ENCODE assay signal across 8 cellular contexts in the genomic region with DNA sequence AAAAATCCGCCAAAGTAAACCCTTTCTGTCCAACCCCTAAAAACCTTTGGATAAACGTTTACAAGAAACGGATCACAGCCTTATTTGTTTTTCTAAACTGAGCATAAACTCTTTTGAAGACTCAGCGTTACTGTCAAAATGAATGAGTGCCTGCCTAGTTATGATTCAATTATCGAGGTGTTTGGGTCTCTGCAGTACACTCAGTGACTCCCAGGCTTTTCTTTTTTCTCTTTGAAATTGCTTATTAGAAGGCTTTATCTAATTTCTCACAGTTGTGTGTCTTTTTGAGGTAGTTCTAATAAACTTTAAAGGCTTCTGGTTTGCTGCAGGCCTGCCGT. TPM values are rescaled to one million over a fixed set of nuclear protein-coding genes. Genes with fewer than 3 reads are reported as not detected.
DNase-seq lines count a peak whose midpoint lies in the region; ATAC-seq and TF ChIP-seq lines count a peak whose summit lies in the region.

No MANE protein-coding gene starts in this region.

- DNase-seq in NCI-H82 (lab: John Stamatoyannopoulos, UW) = peak; percentile 70
- DNase-seq in NCI-H82 treated with DMSO at 0.1 percent for 48 hours (lab: John Stamatoyannopoulos, UW; ENCODE audit: unreplicated experiment) = no peak
- no peak for DNase-seq in activated naive CD8-positive, alpha-beta T cell treated with anti-CD3 and anti-CD28 coated beads, Interleukin-2, amount 10 ng/mL, durations not matched to agents 7 days and 5 days
- DNase-seq in left lobe of liver (ENCODE audit: low spot score) = no peak
- DNase-seq in type B pancreatic cell (ENCODE audit: extremely low spot score, unreplicated experiment) = no peak
- no peak for DNase-seq in SHP77 (lab: John Stamatoyannopoulos, UW)

- H3K9me3 Mint-ChIP-seq in activated naive CD8-positive, alpha-beta T cell treated with anti-CD3 and anti-CD28 coated beads, Interleukin-2, amount 10 ng/mL, durations not matched to agents 7 days and 5 days = no peaks in the 10 kb centered on the region
- H3K9me3 Mint-ChIP-seq in type B pancreatic cell = no peaks in the 10 kb centered on the region

- H3K4me3 Mint-ChIP-seq in activated naive CD8-positive, alpha-beta T cell treated with anti-CD3 and anti-CD28 coated beads, Interleukin-2, amount 10 ng/mL, durations not matched to agents 7 days and 5 days = peak overlapping the region; percentile 91
- peak overlapping the region; percentile 97 for H3K4me3 Mint-ChIP-seq in type B pancreatic cell

- H3K4me1 Mint-ChIP-seq in activated naive CD8-positive, alpha-beta T cell treated with anti-CD3 and anti-CD28 coated beads, Interleukin-2, amount 10 ng/mL, durations not matched to agents 7 days and 5 days = peaks cover 47% of the 10 kb centered on the region
- H3K4me1 Mint-ChIP-seq in type B pancreatic cell (ENCODE audit: unreplicated experiment) = peaks cover 28% of the 10 kb centered on the region

- H3K36me3 Mint-ChIP-seq in activated naive CD8-positive, alpha-beta T cell treated with anti-CD3 and anti-CD28 coated beads, Interleukin-2, amount 10 ng/mL, durations not matched to agents 7 days and 5 days = peaks cover 23% of the 10 kb centered on the region
- H3K36me3 Mint-ChIP-seq in type B pancreatic cell = peaks cover 13% of the 10 kb centered on the region

- H3K27ac Mint-ChIP-seq in activated naive CD8-positive, alpha-beta T cell treated with anti-CD3 and anti-CD28 coated beads, Interleukin-2, amount 10 ng/mL, durations not matched to agents 7 days and 5 days = peak overlapping the region; percentile 98
- H3K27ac Mint-ChIP-seq in type B pancreatic cell = peak overlapping the region; percentile 98

- H3K27me3 Mint-ChIP-seq in activated naive CD8-positive, alpha-beta T cell treated with anti-CD3 and anti-CD28 coated beads, Interleukin-2, amount 10 ng/mL, durations not matched to agents 7 days and 5 days = no peaks in the 10 kb centered on the region
- H3K27me3 Mint-ChIP-seq in type B pancreatic cell = no peaks in the 10 kb centered on the region

- ATAC-seq in HG03097 (IDR thresholded peaks at IDR 0.05; ENCODE audit: low FRiP score, unreplicated experiment) (peak; percentile 2), left lobe of liver (peak; percentile 2), HG03521 (IDR thresholded peaks at IDR 0.05; ENCODE audit: unreplicated experiment) (no peak)
- peak; percentile 0 for ATAC-seq in activated naive CD8-positive, alpha-beta T cell treated with anti-CD3 and anti-CD28 coated beads, Interleukin-2, amount 10 ng/mL, durations not matched to agents 7 days and 5 days (ENCODE audit: low read depth)

- POLR2A ChIA-PET in activated naive CD8-positive, alpha-beta T cell treated with anti-CD3 and anti-CD28 coated beads, Interleukin-2, amount 10 ng/mL, durations not matched to agents 7 days and 5 days (lab: Charles Lee) = interaction anchor here (1.0 to 3.2 kb wide), 11 partner anchors 34 to 147 kb away, joined by 3 to 30 read pairs (median 9); a partner anchor contains a TSS

- TF ChIP-seq CTCF in type B pancreatic cell (conservative IDR thresholded peaks at IDR 0.05) = no peak

RNA-seq across cellular contexts. Expression of a gene that starts 0.7 kb away (rescaled TPM):
- 10 to 100 TPM; 33.1 to 44.9 TPM for total RNA-seq in activated naive CD8-positive, alpha-beta T cell treated with anti-CD3 and anti-CD28 coated beads, Interleukin-2, amount 10 ng/mL, durations not matched to agents 7 days and 5 days
- 21.3 TPM for total RNA-seq in left lobe of liver
- total RNA-seq in type B pancreatic cell (ENCODE audit: low replicate concordance) = 32.0 and 34.9 TPM in 2 replicates

RNA-seq across cellular contexts. Expression of a gene that starts 36.9 kb away (rescaled TPM):
- 1 to 10 TPM; 6.5 to 8.0 TPM for total RNA-seq in activated naive CD8-positive, alpha-beta T cell treated with anti-CD3 and anti-CD28 coated beads, Interleukin-2, amount 10 ng/mL, durations not matched to agents 7 days and 5 days
- total RNA-seq in left lobe of liver (25.3 TPM), type B pancreatic cell (ENCODE audit: low replicate concordance) (16.0 and 25.9 TPM in 2 replicates)
